ENCODE assay signal across 31 cellular contexts in the genomic region with DNA sequence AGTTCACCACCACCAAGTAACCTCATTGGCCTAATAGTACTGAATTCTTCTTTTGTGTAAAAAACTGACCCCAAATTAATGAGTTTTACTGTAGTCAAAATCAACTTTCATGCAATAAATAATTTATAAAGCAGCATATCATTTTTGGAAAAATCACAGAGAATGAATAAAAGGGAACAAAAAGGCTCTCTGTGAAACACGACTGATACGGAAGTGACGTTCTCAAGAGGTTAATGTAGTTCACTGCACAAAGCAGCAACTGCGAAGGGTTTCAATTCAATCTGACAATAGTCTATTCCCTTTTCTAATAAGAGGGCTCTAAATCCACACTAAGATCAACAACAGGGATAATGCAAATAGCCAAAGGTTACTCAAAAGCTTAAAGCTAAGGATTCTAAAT.
"Had no signal": no experiment of that assay in that cellular context is flagged by ENCODE, and none has a peak within 500 bp of the region (broad histone marks: within the 10 kb centered on the region; RNA-seq: fewer than 3 reads in every experiment).

No MANE protein-coding gene starts in this region.

- H3K27me3 Mint-ChIP-seq: naive B cell; stimulated activated memory B cell treated with anti-CD40 and anti-IgM and Interleukin-4, amounts not matched to agents 10 μg/mL and 1 μg/mL and 100 μg/mL, for 72 hours; stimulated activated naive CD8-positive, alpha-beta T cell treated with anti-CD3 and anti-CD28 coated beads, Interleukin-15, amount 100 ng/mL, for 72 hours had no signal

- H3K36me3 Mint-ChIP-seq: natural killer cell had no signal

- H3K4me1 Mint-ChIP-seq: naive B cell; stimulated activated memory B cell treated with anti-CD40 and anti-IgM and Interleukin-4, amounts not matched to agents 10 μg/mL and 1 μg/mL and 100 μg/mL, for 72 hours; stimulated activated naive CD8-positive, alpha-beta T cell treated with anti-CD3 and anti-CD28 coated beads, Interleukin-15, amount 100 ng/mL, for 72 hours had no signal

- H3K27ac Mint-ChIP-seq: immature natural killer cell; mesothelial cell of epicardium; naive B cell; natural killer cell; nephron progenitor cell; stimulated activated memory B cell treated with anti-CD40 and anti-IgM and Interleukin-4, amounts not matched to agents 10 μg/mL and 1 μg/mL and 100 μg/mL, for 72 hours had no signal

- H3K27ac ChIP-seq: left lung, lower lobe of right lung, parathyroid adenoma, right atrium auricular region, right lobe of liver, testis, thyroid gland, transverse colon, upper lobe of left lung, vagina had no signal

- DNase-seq: hypothalamus; immature natural killer cell; kidney; left colon; lower lobe of right lung; mammary epithelial cell; mesendoderm; naive B cell; natural killer cell; nephron progenitor cell; nucleus accumbens; right lobe of liver; stimulated activated CD4-positive, alpha-beta T cell treated with anti-CD3 and anti-CD28 coated beads, Interleukin-1b, Interleukin-23, amount 100 ng/mL, for 48 hours; stimulated activated CD4-positive, alpha-beta T cell treated with anti-CD3 and anti-CD28 coated beads, Interleukin-2, amount 100 ng/mL, for 48 hours; stimulated activated CD4-positive, alpha-beta T cell treated with anti-CD3 and anti-CD28 coated beads, Interleukin-4, amount 100 ng/mL, for 4 hours; stimulated activated CD8-positive, alpha-beta memory T cell treated with anti-CD3 and anti-CD28 coated beads, Interleukin-4, amount 100 ng/mL, for 48 hours; stimulated activated naive CD4-positive, alpha-beta T cell treated with Interleukin-2 at 50 U/mL for 16 hours; stimulated activated naive CD8-positive, alpha-beta T cell treated with anti-CD3 and anti-CD28 coated beads, Interleukin-15, amount 100 ng/mL, for 72 hours; substantia nigra; testis; transverse colon had no signal

- ATAC-seq: left colon; natural killer cell; stimulated activated memory B cell treated with anti-CD40 and anti-IgM and Interleukin-4, amounts not matched to agents 10 μg/mL and 1 μg/mL and 100 μg/mL, for 72 hours; stimulated activated naive CD8-positive, alpha-beta T cell treated with anti-CD3 and anti-CD28 coated beads, Interleukin-15, amount 100 ng/mL, for 72 hours had no signal

- H3K4me3 ChIP-seq: left lung, lower lobe of right lung, right atrium auricular region, right lobe of liver, smooth muscle cell, testis, thyroid gland, transverse colon, upper lobe of left lung, vagina had no signal

- H3K4me3 Mint-ChIP-seq: immature natural killer cell; mesothelial cell of epicardium; naive B cell; natural killer cell; nephron progenitor cell; stimulated activated memory B cell treated with anti-CD40 and anti-IgM and Interleukin-4, amounts not matched to agents 10 μg/mL and 1 μg/mL and 100 μg/mL, for 72 hours; stimulated activated naive CD8-positive, alpha-beta T cell treated with anti-CD3 and anti-CD28 coated beads, Interleukin-15, amount 100 ng/mL, for 72 hours had no signal

- FAIRE-seq: islet of Langerhans, kidney had no signal

- H3K36me3 ChIP-seq: thyroid gland had no signal

- H3K27me3 ChIP-seq: left lung, right atrium auricular region, right lobe of liver, testis, thyroid gland, transverse colon, upper lobe of left lung, vagina had no signal

- H3K9me3 Mint-ChIP-seq: immature natural killer cell; mesothelial cell of epicardium; natural killer cell; nephron progenitor cell; stimulated activated memory B cell treated with anti-CD40 and anti-IgM and Interleukin-4, amounts not matched to agents 10 μg/mL and 1 μg/mL and 100 μg/mL, for 72 hours; stimulated activated naive CD8-positive, alpha-beta T cell treated with anti-CD3 and anti-CD28 coated beads, Interleukin-15, amount 100 ng/mL, for 72 hours had no signal

- H3K4me1 ChIP-seq: left lung, lower lobe of right lung, right lobe of liver, testis, vagina had no signal

- H3K9me3 ChIP-seq: left lung, lower lobe of right lung, right atrium auricular region, right lobe of liver, testis, thyroid gland, transverse colon, upper lobe of left lung, vagina had no signal
